9 cellular contexts compared by ENCODE assay signal in the genomic region with DNA sequence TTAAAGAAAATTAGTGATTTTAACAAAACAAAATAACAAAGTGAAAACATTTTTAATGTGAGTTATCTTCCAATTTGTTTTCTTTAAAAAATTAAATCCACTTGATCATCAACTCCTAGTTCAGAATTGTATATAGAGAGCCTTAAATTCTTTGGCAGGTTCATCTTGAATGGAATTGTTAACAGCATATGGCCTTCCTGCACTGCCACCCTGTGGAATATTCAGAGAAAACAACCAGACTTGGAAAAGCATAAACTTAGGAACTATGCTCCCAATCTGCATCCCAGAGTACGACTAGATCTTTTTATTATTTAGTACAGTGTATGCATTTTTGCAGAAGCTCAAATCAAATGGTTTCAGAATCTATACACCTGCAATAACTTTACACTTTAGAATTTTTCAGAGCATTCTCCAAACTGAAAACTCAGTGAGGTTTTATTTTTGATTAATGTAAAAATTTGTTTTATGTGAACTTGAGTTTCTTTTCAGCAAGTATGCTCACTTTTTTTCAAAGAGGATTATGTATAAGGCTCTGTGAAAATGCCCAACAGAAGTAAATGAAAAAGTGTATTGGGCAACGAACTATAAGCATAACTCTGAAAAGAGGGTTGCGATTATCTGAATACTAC. TPM values are rescaled to one million over a fixed set of nuclear protein-coding genes. Genes with fewer than 3 reads are reported as not detected.
DNase-seq lines count a peak whose midpoint lies in the region; ATAC-seq and TF ChIP-seq lines count a peak whose summit lies in the region.
"Had no signal": no experiment of that assay in that cellular context is flagged by ENCODE, and none has a peak within 500 bp of the region (broad histone marks: within the 10 kb centered on the region; RNA-seq: fewer than 3 reads in every experiment).

No MANE protein-coding gene starts in this region.

- no peak overlapping the region for H3K4me3 ChIP-seq in OCI-LY3 (ENCODE audit: low read length)
- H3K4me3 ChIP-seq: BLaER1 had no signal

- peaks cover 2% of the 10 kb centered on the region for H3K27me3 Mint-ChIP-seq in endothelial cell (ENCODE audit: unreplicated experiment)
- no peaks in the 10 kb centered on the region for H3K27me3 Mint-ChIP-seq in activated T-helper 17 cell treated with anti-CD3 and anti-CD28 coated beads, Interleukin-2, amount 50 U/mL, for 72 hours

- H3K4me1 Mint-ChIP-seq in endothelial cell (ENCODE audit: unreplicated experiment), result peaks cover 8% of the 10 kb centered on the region
- H3K4me1 Mint-ChIP-seq in activated T-helper 17 cell treated with anti-CD3 and anti-CD28 coated beads, Interleukin-2, amount 50 U/mL, for 72 hours, result no peaks in the 10 kb centered on the region

- H3K36me3 Mint-ChIP-seq in endothelial cell (ENCODE audit: low read depth, unreplicated experiment), result no peaks in the 10 kb centered on the region
- H3K36me3 Mint-ChIP-seq in activated T-helper 17 cell treated with anti-CD3 and anti-CD28 coated beads, Interleukin-2, amount 50 U/mL, for 72 hours (ENCODE audit: low read depth), result peaks cover 14% of the 10 kb centered on the region

- no peak overlapping the region for H2AFZ ChIP-seq in OCI-LY3 (ENCODE audit: low read depth, low read length)

- no peaks in the 10 kb centered on the region for H3K9me3 Mint-ChIP-seq in endothelial cell (ENCODE audit: unreplicated experiment)
- H3K9me3 Mint-ChIP-seq in activated T-helper 17 cell treated with anti-CD3 and anti-CD28 coated beads, Interleukin-2, amount 50 U/mL, for 72 hours, result no peaks in the 10 kb centered on the region

- no peaks in the 10 kb centered on the region for H3K9me3 ChIP-seq in OCI-LY3 (ENCODE audit: insufficient read depth, low read length)
- H3K9me3 ChIP-seq: BLaER1 had no signal

- peak; percentile 66 for ATAC-seq in HG02884 (IDR thresholded peaks at IDR 0.05; ENCODE audit: unreplicated experiment)
- no peak for ATAC-seq in GM19023 (IDR thresholded peaks at IDR 0.05; ENCODE audit: unreplicated experiment)
- ATAC-seq in activated T-helper 17 cell treated with anti-CD3 and anti-CD28 coated beads, Interleukin-2, amount 50 U/mL, for 72 hours (replicated peaks), result no peak

- no peak overlapping the region for H3K4me3 Mint-ChIP-seq in endothelial cell (ENCODE audit: unreplicated experiment)
- no peak overlapping the region for H3K4me3 Mint-ChIP-seq in activated T-helper 17 cell treated with anti-CD3 and anti-CD28 coated beads, Interleukin-2, amount 50 U/mL, for 72 hours

- H4K20me1 ChIP-seq in OCI-LY3 (ENCODE audit: insufficient read depth, low read length), result no peaks in the 10 kb centered on the region
- H4K20me1 ChIP-seq: BLaER1 had no signal

- no peak overlapping the region for H3K27ac ChIP-seq in OCI-LY3 (ENCODE audit: low read length)
- H3K27ac ChIP-seq: BLaER1 had no signal

- no peak overlapping the region for H3K4me2 ChIP-seq in OCI-LY3 (ENCODE audit: low read length)
- H3K4me2 ChIP-seq: BLaER1 had no signal

- DNase-seq in DMS 273 (lab: John Stamatoyannopoulos, UW; ENCODE audit: unreplicated experiment) (peak; percentile 70), DMS 273 treated with DMSO at 0.1 percent for 48 hours (lab: John Stamatoyannopoulos, UW) (no peak), endothelial cell (ENCODE audit: low spot score) (peak; percentile 45), mucosa of gallbladder (ENCODE audit: low spot score) (peak; percentile 48)

- TF ChIP-seq CTCF in OCI-LY3 (IDR thresholded peaks at IDR 0.05; ENCODE audit: low read depth, low read length), result peak; percentile 73
- TF ChIP-seq CTCF in endothelial cell (IDR thresholded peaks at IDR 0.05; ENCODE audit: unreplicated experiment), result peak; percentile 73

- H3K79me2 ChIP-seq in OCI-LY3 (ENCODE audit: low read length), result no peaks in the 10 kb centered on the region

- H3K27ac Mint-ChIP-seq in endothelial cell (ENCODE audit: unreplicated experiment), result no peak overlapping the region
- no peak overlapping the region for H3K27ac Mint-ChIP-seq in activated T-helper 17 cell treated with anti-CD3 and anti-CD28 coated beads, Interleukin-2, amount 50 U/mL, for 72 hours

- peaks cover 11% of the 10 kb centered on the region for H3K4me1 ChIP-seq in OCI-LY3 (ENCODE audit: low read length)
- H3K4me1 ChIP-seq: BLaER1 had no signal

- no peaks in the 10 kb centered on the region for H3K36me3 ChIP-seq in OCI-LY3 (replicated peaks; ENCODE audit: low read depth, low read length)
- H3K36me3 ChIP-seq: BLaER1 had no signal

- H3K9ac ChIP-seq in OCI-LY3 (ENCODE audit: low read length), result no peak overlapping the region
- H3K9ac ChIP-seq: BLaER1 had no signal

- no peaks in the 10 kb centered on the region for H3K27me3 ChIP-seq in OCI-LY3 (ENCODE audit: low read depth, low read length)
- H3K27me3 ChIP-seq: BLaER1 had no signal

RNA-seq across cellular contexts. Expression of gene ANK3, which starts 44.9 kb away (rescaled TPM):
- total RNA-seq in endothelial cell (ENCODE audit: unreplicated experiment), result 12.6 TPM
- total RNA-seq in mucosa of gallbladder, result 169 TPM
- 10 to 100 TPM; 56.2 to 78.2 TPM for total RNA-seq in activated T-helper 17 cell treated with anti-CD3 and anti-CD28 coated beads, Interleukin-2, amount 50 U/mL, for 72 hours
